Comparison of ENCODE assay signal across 14 cellular contexts in the genomic region with DNA sequence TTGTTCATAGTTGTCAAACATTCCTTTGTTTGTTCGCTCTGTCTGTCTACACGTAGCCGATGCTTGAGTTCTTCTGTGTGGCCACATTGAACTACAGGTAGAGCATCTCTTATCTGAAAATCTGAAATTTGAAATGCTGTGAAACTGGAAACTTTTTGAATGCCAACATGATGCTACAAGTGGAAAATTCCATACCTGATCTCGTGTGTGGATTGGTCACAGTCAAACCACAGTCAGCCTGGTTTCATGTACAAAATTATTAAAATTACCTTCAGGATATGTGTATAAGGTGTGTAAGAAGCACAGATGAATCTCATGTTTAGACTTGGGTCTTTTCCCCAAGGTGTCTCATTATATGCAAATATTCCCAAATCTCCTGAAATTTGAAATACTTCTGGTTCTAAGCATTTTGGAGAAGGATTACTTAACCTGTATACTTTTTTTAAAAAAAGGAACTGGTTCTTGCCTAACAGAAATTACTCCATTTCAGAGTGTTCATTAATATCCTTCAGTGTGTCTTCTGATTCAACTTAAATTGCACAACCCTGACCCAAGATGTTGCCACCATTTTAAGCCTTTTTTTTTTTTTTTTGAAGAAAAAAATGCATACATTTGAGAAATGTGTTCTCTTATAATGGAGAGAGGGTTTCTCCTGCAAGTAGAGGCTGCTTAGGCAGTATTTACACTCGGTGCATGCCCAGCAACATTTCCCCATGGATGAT.
DNase-seq lines count a peak whose midpoint lies in the region; ATAC-seq and TF ChIP-seq lines count a peak whose summit lies in the region.
"Had no signal": no experiment of that assay in that cellular context is flagged by ENCODE, and none has a peak within 500 bp of the region (broad histone marks: within the 10 kb centered on the region; RNA-seq: fewer than 3 reads in every experiment).

No MANE protein-coding gene starts in this region.

- no peak for DNase-seq in activated naive CD4-positive, alpha-beta T cell treated with anti-CD3 and anti-CD28 coated beads for 36 hours
- DNase-seq in activated T-helper 1 cell treated with anti-CD3 and anti-CD28 coated beads, Interleukin-12 subunit alpha, Interleukin-12 subunit beta, Interleukin-2, Interleukin-4 antibody, amounts not matched to agents 30 ng/mL and 10 ng/mL and 1 ng/mL, durations not matched to agents 14 hours and 24 hours and 36 hours (ENCODE audit: low spot score), result no peak
- no peak for DNase-seq in hepatocyte (ENCODE audit: low spot score)
- DNase-seq in upper lobe of right lung, result no peak
- no peak for DNase-seq in activated CD4-positive, alpha-beta memory T cell treated with anti-CD3 and anti-CD28 coated beads, Interleukin-2, amount 10 ng/mL, durations not matched to agents 7 days and 5 days
- no peak for DNase-seq in T-helper 2 cell treated with Interferon-gamma antibody and Interleukin-4, amounts not matched to agents 5 μg/mL and 100 μg/mL, for 36 hours (ENCODE audit: low spot score)
- DNase-seq: activated CD4-positive, alpha-beta T cell treated with anti-CD3 and anti-CD28 coated beads, Interleukin-2, amount 50 U/mL, for 48 hours; natural killer cell; NCI-H1105 treated with DMSO at 0.1 percent for 48 hours; stimulated activated CD4-positive, alpha-beta T cell treated with anti-CD3 and anti-CD28 coated beads, Interleukin-12 subunit alpha, Interleukin-12 subunit beta, amount 100 ng/mL, for 4 hours had no signal

- H3K27ac ChIP-seq in hepatocyte (peak overlapping the region; percentile 67), upper lobe of right lung (no peak overlapping the region)

- H3K4me1 Mint-ChIP-seq in activated naive CD4-positive, alpha-beta T cell treated with anti-CD3 and anti-CD28 coated beads, Interleukin-2, amount 50 U/mL, for 24 hours, result peaks cover 9% of the 10 kb centered on the region
- H3K4me1 Mint-ChIP-seq in activated naive CD4-positive, alpha-beta T cell treated with anti-CD3 and anti-CD28 coated beads for 36 hours (ENCODE audit: low read depth), result peaks cover 13% of the 10 kb centered on the region
- peaks cover 58% of the 10 kb centered on the region for H3K4me1 Mint-ChIP-seq in activated T-helper 1 cell treated with anti-CD3 and anti-CD28 coated beads, Interleukin-12 subunit alpha, Interleukin-12 subunit beta, Interleukin-2, Interleukin-4 antibody, amounts not matched to agents 30 ng/mL and 10 ng/mL and 1 ng/mL, durations not matched to agents 14 hours and 24 hours and 36 hours (ENCODE audit: low read depth)
- peaks cover 19% of the 10 kb centered on the region for H3K4me1 Mint-ChIP-seq in activated CD4-positive, alpha-beta memory T cell treated with anti-CD3 and anti-CD28 coated beads, Interleukin-2, amount 10 ng/mL, durations not matched to agents 7 days and 5 days
- H3K4me1 Mint-ChIP-seq in T-helper 2 cell treated with Interferon-gamma antibody and Interleukin-4, amounts not matched to agents 5 μg/mL and 100 μg/mL, for 36 hours (ENCODE audit: low read depth), result peaks cover 7% of the 10 kb centered on the region
- H3K4me1 Mint-ChIP-seq: natural killer cell had no signal

- POLR2A ChIA-PET in activated CD4-positive, alpha-beta memory T cell treated with anti-CD3 and anti-CD28 coated beads, Interleukin-2, amount 10 ng/mL, durations not matched to agents 7 days and 5 days (lab: Charles Lee), result interaction anchor here (1.0 kb wide), 1 partner anchor 22 kb away, joined by 6 read pairs; no protein-coding TSS in a partner anchor

- H3K36me3 ChIP-seq in hepatocyte (replicated peaks; ENCODE audit: insufficient read depth, low read depth), result no peaks in the 10 kb centered on the region
- H3K36me3 ChIP-seq in upper lobe of right lung, result no peaks in the 10 kb centered on the region

- H3K4me1 ChIP-seq in hepatocyte (ENCODE audit: insufficient read depth), result peaks cover 15% of the 10 kb centered on the region
- H3K4me1 ChIP-seq in upper lobe of right lung, result no peaks in the 10 kb centered on the region

- no peaks in the 10 kb centered on the region for H3K9me3 Mint-ChIP-seq in activated naive CD4-positive, alpha-beta T cell treated with anti-CD3 and anti-CD28 coated beads, Interleukin-2, amount 50 U/mL, for 24 hours
- no peaks in the 10 kb centered on the region for H3K9me3 Mint-ChIP-seq in activated naive CD4-positive, alpha-beta T cell treated with anti-CD3 and anti-CD28 coated beads for 36 hours
- no peaks in the 10 kb centered on the region for H3K9me3 Mint-ChIP-seq in activated T-helper 1 cell treated with anti-CD3 and anti-CD28 coated beads, Interleukin-12 subunit alpha, Interleukin-12 subunit beta, Interleukin-2, Interleukin-4 antibody, amounts not matched to agents 30 ng/mL and 10 ng/mL and 1 ng/mL, durations not matched to agents 14 hours and 24 hours and 36 hours
- H3K9me3 Mint-ChIP-seq in activated CD4-positive, alpha-beta memory T cell treated with anti-CD3 and anti-CD28 coated beads, Interleukin-2, amount 10 ng/mL, durations not matched to agents 7 days and 5 days, result no peaks in the 10 kb centered on the region
- H3K9me3 Mint-ChIP-seq in T-helper 2 cell treated with Interferon-gamma antibody and Interleukin-4, amounts not matched to agents 5 μg/mL and 100 μg/mL, for 36 hours, result no peaks in the 10 kb centered on the region
- H3K9me3 Mint-ChIP-seq: activated naive CD4-positive, alpha-beta T cell treated with anti-CD3 and anti-CD28 coated beads, Interleukin-2, amount 50 U/mL, for 72 hours; natural killer cell had no signal

- WGBS in hepatocyte (ENCODE audit: low lambda C conversion rate, missing lambda C conversion rate), result 78% methylated on average over 5 of the region's 5 CpGs

- peak overlapping the region; percentile 26 for H3K4me2 ChIP-seq in hepatocyte

- H3K4me3 Mint-ChIP-seq in activated naive CD4-positive, alpha-beta T cell treated with anti-CD3 and anti-CD28 coated beads, Interleukin-2, amount 50 U/mL, for 24 hours, result peak overlapping the region; percentile 24
- H3K4me3 Mint-ChIP-seq in activated naive CD4-positive, alpha-beta T cell treated with anti-CD3 and anti-CD28 coated beads for 36 hours, result no peak overlapping the region
- H3K4me3 Mint-ChIP-seq in activated T-helper 1 cell treated with anti-CD3 and anti-CD28 coated beads, Interleukin-12 subunit alpha, Interleukin-12 subunit beta, Interleukin-2, Interleukin-4 antibody, amounts not matched to agents 30 ng/mL and 10 ng/mL and 1 ng/mL, durations not matched to agents 14 hours and 24 hours and 36 hours, result no peak overlapping the region
- H3K4me3 Mint-ChIP-seq in activated CD4-positive, alpha-beta memory T cell treated with anti-CD3 and anti-CD28 coated beads, Interleukin-2, amount 10 ng/mL, durations not matched to agents 7 days and 5 days, result no peak overlapping the region
- no peak overlapping the region for H3K4me3 Mint-ChIP-seq in T-helper 2 cell treated with Interferon-gamma antibody and Interleukin-4, amounts not matched to agents 5 μg/mL and 100 μg/mL, for 36 hours
- H3K4me3 Mint-ChIP-seq: natural killer cell had no signal

- H3K36me3 Mint-ChIP-seq in activated naive CD4-positive, alpha-beta T cell treated with anti-CD3 and anti-CD28 coated beads, Interleukin-2, amount 50 U/mL, for 24 hours, result no peaks in the 10 kb centered on the region
- H3K36me3 Mint-ChIP-seq in activated naive CD4-positive, alpha-beta T cell treated with anti-CD3 and anti-CD28 coated beads for 36 hours (ENCODE audit: low read depth), result no peaks in the 10 kb centered on the region
- H3K36me3 Mint-ChIP-seq in activated T-helper 1 cell treated with anti-CD3 and anti-CD28 coated beads, Interleukin-12 subunit alpha, Interleukin-12 subunit beta, Interleukin-2, Interleukin-4 antibody, amounts not matched to agents 30 ng/mL and 10 ng/mL and 1 ng/mL, durations not matched to agents 14 hours and 24 hours and 36 hours (ENCODE audit: low read depth), result peaks cover 19% of the 10 kb centered on the region
- peaks cover 5% of the 10 kb centered on the region for H3K36me3 Mint-ChIP-seq in activated CD4-positive, alpha-beta memory T cell treated with anti-CD3 and anti-CD28 coated beads, Interleukin-2, amount 10 ng/mL, durations not matched to agents 7 days and 5 days (ENCODE audit: low read depth)
- peaks cover 2% of the 10 kb centered on the region for H3K36me3 Mint-ChIP-seq in T-helper 2 cell treated with Interferon-gamma antibody and Interleukin-4, amounts not matched to agents 5 μg/mL and 100 μg/mL, for 36 hours (ENCODE audit: low read depth)
- H3K36me3 Mint-ChIP-seq: activated naive CD4-positive, alpha-beta T cell treated with anti-CD3 and anti-CD28 coated beads, Interleukin-2, amount 50 U/mL, for 72 hours; natural killer cell had no signal

- H3K4me3 ChIP-seq in hepatocyte (no peak overlapping the region), upper lobe of right lung (no peak overlapping the region)

- intact Hi-C loops in activated naive CD4-positive, alpha-beta T cell treated with anti-CD3 and anti-CD28 coated beads for 36 hours (cut with micrococcal nuclease), result no loop called here
- intact Hi-C loops in activated T-helper 1 cell treated with anti-CD3 and anti-CD28 coated beads, Interleukin-12 subunit alpha, Interleukin-12 subunit beta, Interleukin-2, Interleukin-4 antibody, amounts not matched to agents 30 ng/mL and 10 ng/mL and 1 ng/mL, durations not matched to agents 14 hours and 24 hours and 36 hours (cut with micrococcal nuclease), result loop anchor here (1.0 kb wide), 1 partner anchor 10 kb away; no protein-coding TSS in a partner anchor
- intact Hi-C loops in upper lobe of right lung (cut with DNase I), result no loop called here

- ATAC-seq in upper lobe of right lung (peak; percentile 28), HG03196 (IDR thresholded peaks at IDR 0.05; ENCODE audit: unreplicated experiment) (no peak)
- ATAC-seq: HCT116, natural killer cell had no signal

- no peaks in the 10 kb centered on the region for H3K27me3 ChIP-seq in hepatocyte
- H3K27me3 ChIP-seq in upper lobe of right lung, result no peaks in the 10 kb centered on the region

- H2AFZ ChIP-seq in hepatocyte, result no peak overlapping the region

- H3K79me2 ChIP-seq in hepatocyte, result no peaks in the 10 kb centered on the region

- no peaks in the 10 kb centered on the region for H4K20me1 ChIP-seq in hepatocyte (ENCODE audit: insufficient read depth, poor library complexity, severe bottlenecking)

- TF ChIP-seq CTCF in hepatocyte (IDR thresholded peaks at IDR 0.05; ENCODE audit: poor library complexity) (no peak), upper lobe of right lung (IDR thresholded peaks at IDR 0.05) (no peak)

- peaks cover 11% of the 10 kb centered on the region for H3K27me3 Mint-ChIP-seq in activated naive CD4-positive, alpha-beta T cell treated with anti-CD3 and anti-CD28 coated beads, Interleukin-2, amount 50 U/mL, for 24 hours
- H3K27me3 Mint-ChIP-seq in activated naive CD4-positive, alpha-beta T cell treated with anti-CD3 and anti-CD28 coated beads for 36 hours (ENCODE audit: low read depth), result peaks cover 20% of the 10 kb centered on the region
- peaks cover 4% of the 10 kb centered on the region for H3K27me3 Mint-ChIP-seq in activated T-helper 1 cell treated with anti-CD3 and anti-CD28 coated beads, Interleukin-12 subunit alpha, Interleukin-12 subunit beta, Interleukin-2, Interleukin-4 antibody, amounts not matched to agents 30 ng/mL and 10 ng/mL and 1 ng/mL, durations not matched to agents 14 hours and 24 hours and 36 hours (ENCODE audit: insufficient read depth)
- H3K27me3 Mint-ChIP-seq in activated CD4-positive, alpha-beta memory T cell treated with anti-CD3 and anti-CD28 coated beads, Interleukin-2, amount 10 ng/mL, durations not matched to agents 7 days and 5 days, result peaks cover 11% of the 10 kb centered on the region
- H3K27me3 Mint-ChIP-seq in T-helper 2 cell treated with Interferon-gamma antibody and Interleukin-4, amounts not matched to agents 5 μg/mL and 100 μg/mL, for 36 hours (ENCODE audit: low read depth), result peaks cover 24% of the 10 kb centered on the region

- CTCF ChIA-PET in activated naive CD4-positive, alpha-beta T cell treated with anti-CD3 and anti-CD28 coated beads for 36 hours (lab: Charles Lee), result no interaction called here
- CTCF ChIA-PET in activated CD4-positive, alpha-beta memory T cell treated with anti-CD3 and anti-CD28 coated beads, Interleukin-2, amount 10 ng/mL, durations not matched to agents 7 days and 5 days (lab: Charles Lee), result no interaction called here

- H3K9me2 ChIP-seq in hepatocyte (replicated peaks; ENCODE audit: insufficient read depth), result no peaks in the 10 kb centered on the region

- H3K9me3 ChIP-seq in hepatocyte (ENCODE audit: low read depth), result no peaks in the 10 kb centered on the region
- no peaks in the 10 kb centered on the region for H3K9me3 ChIP-seq in upper lobe of right lung

- H3K27ac Mint-ChIP-seq in activated naive CD4-positive, alpha-beta T cell treated with anti-CD3 and anti-CD28 coated beads, Interleukin-2, amount 50 U/mL, for 24 hours, result peak overlapping the region; percentile 4
- no peak overlapping the region for H3K27ac Mint-ChIP-seq in activated naive CD4-positive, alpha-beta T cell treated with anti-CD3 and anti-CD28 coated beads for 36 hours
- peak overlapping the region; percentile 76 for H3K27ac Mint-ChIP-seq in activated T-helper 1 cell treated with anti-CD3 and anti-CD28 coated beads, Interleukin-12 subunit alpha, Interleukin-12 subunit beta, Interleukin-2, Interleukin-4 antibody, amounts not matched to agents 30 ng/mL and 10 ng/mL and 1 ng/mL, durations not matched to agents 14 hours and 24 hours and 36 hours
- no peak overlapping the region for H3K27ac Mint-ChIP-seq in activated CD4-positive, alpha-beta memory T cell treated with anti-CD3 and anti-CD28 coated beads, Interleukin-2, amount 10 ng/mL, durations not matched to agents 7 days and 5 days
- H3K27ac Mint-ChIP-seq in T-helper 2 cell treated with Interferon-gamma antibody and Interleukin-4, amounts not matched to agents 5 μg/mL and 100 μg/mL, for 36 hours, result no peak overlapping the region
- H3K27ac Mint-ChIP-seq: activated naive CD4-positive, alpha-beta T cell treated with anti-CD3 and anti-CD28 coated beads, Interleukin-2, amount 50 U/mL, for 72 hours; natural killer cell had no signal

Comparison
In these comparisons a context has a peak if more than half of its experiments do, and no peak if none do; other contexts are left out.
1. H3K27ac Mint-ChIP-seq: peak in activated naive CD4-positive, alpha-beta T cell treated with anti-CD3 and anti-CD28 coated beads, Interleukin-2, amount 50 U/mL, for 24 hours (single experiment) and activated T-helper 1 cell treated with anti-CD3 and anti-CD28 coated beads, Interleukin-12 subunit alpha, Interleukin-12 subunit beta, Interleukin-2, Interleukin-4 antibody, amounts not matched to agents 30 ng/mL and 10 ng/mL and 1 ng/mL, durations not matched to agents 14 hours and 24 hours and 36 hours (single experiment); none in activated naive CD4-positive, alpha-beta T cell treated with anti-CD3 and anti-CD28 coated beads for 36 hours (single experiment), activated CD4-positive, alpha-beta memory T cell treated with anti-CD3 and anti-CD28 coated beads, Interleukin-2, amount 10 ng/mL, durations not matched to agents 7 days and 5 days (single experiment) and T-helper 2 cell treated with Interferon-gamma antibody and Interleukin-4, amounts not matched to agents 5 μg/mL and 100 μg/mL, for 36 hours (single experiment).